Comparison of ENCODE assay signal across 11 cellular contexts in the genomic region with DNA sequence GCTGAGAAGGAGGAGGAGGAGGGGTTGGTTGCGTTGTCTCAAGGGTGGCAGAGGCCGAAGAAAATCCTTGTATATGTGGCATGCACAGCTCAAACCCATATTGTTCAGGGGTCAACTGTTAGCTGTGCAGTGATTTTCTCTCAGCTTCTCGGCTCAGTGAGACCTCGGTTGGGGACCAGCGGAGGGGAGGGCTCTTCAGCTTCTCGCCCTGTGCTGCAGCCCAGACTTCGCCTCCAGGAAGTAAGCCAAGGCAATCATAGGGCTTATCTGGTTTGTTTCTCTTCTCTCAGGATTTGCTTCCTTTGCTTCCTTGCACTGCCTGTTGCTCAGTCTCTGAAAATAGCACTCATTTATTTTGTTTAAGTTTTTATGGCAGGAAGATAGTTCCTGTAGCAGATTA.
DNase-seq lines count a peak whose midpoint lies in the region; ATAC-seq and TF ChIP-seq lines count a peak whose summit lies in the region.
"Had no signal": no experiment of that assay in that cellular context is flagged by ENCODE, and none has a peak within 500 bp of the region (broad histone marks: within the 10 kb centered on the region; RNA-seq: fewer than 3 reads in every experiment).

No MANE protein-coding gene starts in this region.

- no peaks in the 10 kb centered on the region for H3K27me3 ChIP-seq in HUES48 (ENCODE audit: control insufficient read depth, insufficient read depth, low read length)
- H3K27me3 ChIP-seq in sigmoid colon = no peaks in the 10 kb centered on the region
- H3K27me3 ChIP-seq in A673 (replicated peaks; ENCODE audit: insufficient read depth, low read depth, low read length, poor library complexity) = no peaks in the 10 kb centered on the region

- peak; percentile 41 for ATAC-seq in left lobe of liver
- ATAC-seq: activated T-cell treated with anti-CD3 and anti-CD28 coated beads, Interleukin-2, amount 50 U/mL, for 4 hours had no signal

- peaks cover 34% of the 10 kb centered on the region for H3K4me1 Mint-ChIP-seq in endothelial cell (ENCODE audit: unreplicated experiment)

- DNase-seq in coronary artery (ENCODE audit: low spot score) = no peak
- no peak for DNase-seq in left lobe of liver (ENCODE audit: low spot score)
- peak; percentile 64 for DNase-seq in sigmoid colon
- DNase-seq in endothelial cell (ENCODE audit: low spot score) = no peak
- no peak for DNase-seq in amygdala (lab: John Stamatoyannopoulos, UW)
- DNase-seq in activated gamma-delta T cell (lab: John Stamatoyannopoulos, UW) = no peak
- DNase-seq in A673 (ENCODE audit: low spot score) = no peak
- DNase-seq: activated T-cell treated with anti-CD3 and anti-CD28 coated beads, Interleukin-2, amount 50 U/mL, for 4 hours; NCI-H526; SIG-M5 had no signal

- no TSS peak for BruUV-seq in A673 (replicated peaks; lab: Mats Ljungman, UMichigan)

- H3K4me3 ChIP-seq in HUES48 (ENCODE audit: low read depth, low read length) (no peak overlapping the region), coronary artery (peak overlapping the region; percentile 34), sigmoid colon (peak overlapping the region in 1 of 4 donors; percentile 8), A673 (ENCODE audit: low read depth, low read length, poor library complexity, severe bottlenecking) (no peak overlapping the region)

- H3K9ac ChIP-seq in HUES48 (ENCODE audit: low read depth, low read length) = no peak overlapping the region

- no peak overlapping the region for H3K4me3 Mint-ChIP-seq in endothelial cell (ENCODE audit: unreplicated experiment)
- H3K4me3 Mint-ChIP-seq: activated T-cell treated with anti-CD3 and anti-CD28 coated beads, Interleukin-2, amount 50 U/mL, for 4 hours had no signal

- 11 to 49% methylated on average over 7 of the region's 7 CpGs for WGBS in sigmoid colon, 2 donors

- no peak for TF ChIP-seq EP300 in sigmoid colon (IDR thresholded peaks at IDR 0.05)

- no peak for TF ChIP-seq CTCF in coronary artery (IDR thresholded peaks at IDR 0.05)
- TF ChIP-seq CTCF in sigmoid colon (IDR thresholded peaks at IDR 0.05) = no peak
- no peak for TF ChIP-seq CTCF in endothelial cell (IDR thresholded peaks at IDR 0.05; ENCODE audit: unreplicated experiment)
- no peak for TF ChIP-seq CTCF in A673 (conservative IDR thresholded peaks at IDR 0.05; ENCODE audit: low read depth, low read length)

- TF ChIP-seq POLR2A in sigmoid colon (IDR thresholded peaks at IDR 0.05) = no peak

- H3K36me3 Mint-ChIP-seq in endothelial cell (ENCODE audit: low read depth, unreplicated experiment) = no peaks in the 10 kb centered on the region

- no peaks in the 10 kb centered on the region for H3K9me3 ChIP-seq in HUES48 (ENCODE audit: control insufficient read depth, insufficient read depth, low read length)
- no peaks in the 10 kb centered on the region for H3K9me3 ChIP-seq in sigmoid colon
- no peaks in the 10 kb centered on the region for H3K9me3 ChIP-seq in A673 (ENCODE audit: low read depth, low read length, poor library complexity, severe bottlenecking)

- H3K9me3 Mint-ChIP-seq in endothelial cell (ENCODE audit: unreplicated experiment) = no peaks in the 10 kb centered on the region
- H3K9me3 Mint-ChIP-seq: activated T-cell treated with anti-CD3 and anti-CD28 coated beads, Interleukin-2, amount 50 U/mL, for 4 hours had no signal

- CTCF ChIA-PET in A673 (lab: Charles Lee) = no interaction called here

- H3K27ac ChIP-seq in HUES48 (ENCODE audit: low read depth, low read length) (peak overlapping the region; percentile 73), coronary artery (peak overlapping the region; percentile 32 to 77), sigmoid colon (peak overlapping the region; percentile 57 to 73 (median 68)), A673 (ENCODE audit: low read depth, low read length, poor library complexity, severe bottlenecking) (no peak overlapping the region)

- peaks cover 4% of the 10 kb centered on the region for H3K27me3 Mint-ChIP-seq in endothelial cell (ENCODE audit: unreplicated experiment)

- no peak overlapping the region for H3K27ac Mint-ChIP-seq in endothelial cell (ENCODE audit: unreplicated experiment)

- H3K36me3 ChIP-seq in HUES48 (ENCODE audit: control insufficient read depth, insufficient read depth, low read length) (no peaks in the 10 kb centered on the region), sigmoid colon (no peaks in the 10 kb centered on the region), A673 (ENCODE audit: insufficient read depth, low read length, poor library complexity, severe bottlenecking) (no peaks in the 10 kb centered on the region)

- intact Hi-C loops in sigmoid colon (cut with DNase I) = loop anchor here (10.0 kb wide), 1 partner anchor 525 kb away; no protein-coding TSS in a partner anchor
- intact Hi-C loops in A673 (cut with micrococcal nuclease; ENCODE audit: unreplicated experiment) = no loop called here

- POLR2A ChIA-PET in A673 (lab: Charles Lee; ENCODE audit: low non-redundant PET) = no interaction called here

- peaks cover 38% of the 10 kb centered on the region for H3K4me1 ChIP-seq in HUES48 (ENCODE audit: control insufficient read depth, insufficient read depth, low read length)
- H3K4me1 ChIP-seq in sigmoid colon = peaks cover 0 to 35% (median 28%) of the 10 kb centered on the region in 4 donors
- H3K4me1 ChIP-seq in A673 (ENCODE audit: insufficient read depth, low read length, poor library complexity, severe bottlenecking) = no peaks in the 10 kb centered on the region
